Comparison of ENCODE assay signal across 12 cellular contexts in the genomic region with DNA sequence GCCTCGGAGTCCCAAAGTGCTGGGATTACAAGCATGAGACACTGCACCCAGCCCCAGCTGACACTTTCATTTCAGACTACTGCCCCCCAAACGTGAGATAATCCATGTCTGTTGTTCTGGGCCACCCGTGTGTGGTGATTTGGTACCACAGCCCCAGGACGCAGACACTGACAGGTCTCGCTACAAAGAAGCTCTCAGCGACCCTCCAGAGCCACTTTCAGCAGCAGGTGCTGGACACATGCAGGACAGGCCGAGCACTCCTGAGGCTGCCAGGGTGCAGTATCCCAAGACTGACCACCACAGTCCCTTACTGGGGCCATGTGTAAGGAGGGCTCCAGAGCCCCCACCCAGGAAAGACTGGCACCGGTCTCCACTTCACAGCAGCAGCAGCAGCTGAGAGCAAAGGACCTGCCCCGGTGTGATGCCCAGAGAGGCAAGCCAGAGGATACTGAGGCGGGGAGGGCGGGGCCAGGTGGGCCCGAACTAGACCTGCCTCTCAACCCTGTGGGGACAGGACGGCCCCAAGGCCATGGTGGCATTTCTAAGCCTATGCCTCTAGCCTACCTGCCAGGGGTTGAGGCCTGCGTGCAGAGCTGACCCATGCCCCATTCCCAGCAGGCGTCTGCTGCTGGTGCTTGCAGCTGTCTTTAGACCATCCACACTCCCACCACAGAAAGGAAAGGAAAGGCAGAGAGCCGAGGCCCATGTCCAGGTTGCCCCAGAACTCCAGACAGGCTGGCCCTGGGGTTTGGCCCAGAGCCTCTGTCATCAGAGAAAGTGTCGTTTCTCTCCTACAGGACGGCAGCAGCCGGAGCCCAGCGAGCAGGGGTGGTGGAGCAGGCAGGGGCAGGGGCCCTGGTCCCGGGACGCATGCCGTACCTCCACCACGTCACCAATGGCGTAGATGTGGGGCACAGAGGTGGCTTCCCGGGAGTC. TPM values are rescaled to one million over a fixed set of nuclear protein-coding genes. Genes with fewer than 3 reads are reported as not detected.
DNase-seq lines count a peak whose midpoint lies in the region; ATAC-seq, FAIRE-seq and TF ChIP-seq lines count a peak whose summit lies in the region.
"Had no signal": no experiment of that assay in that cellular context is flagged by ENCODE, and none has a peak within 500 bp of the region (broad histone marks: within the 10 kb centered on the region; RNA-seq: fewer than 3 reads in every experiment).

No MANE protein-coding gene starts in this region.

- peaks cover 1 to 9% of the 10 kb centered on the region in 2 donors for H3K36me3 Mint-ChIP-seq in stimulated activated naive B cell treated with anti-CD40 and anti-IgM and Interleukin-4, amounts not matched to agents 10 μg/mL and 1 μg/mL and 100 μg/mL, for 72 hours
- peaks cover 3% of the 10 kb centered on the region for H3K36me3 Mint-ChIP-seq in effector memory CD8-positive, alpha-beta T cell (ENCODE audit: insufficient read depth)

- H3K36me3 ChIP-seq in RWPE2 (ENCODE audit: low read depth) (no peaks in the 10 kb centered on the region), keratinocyte (ENCODE audit: control insufficient read depth in 2 of 2, extremely low read depth in 1 of 2, insufficient read depth in 2 of 2, low read length in 2 of 2) (no peaks in the 10 kb centered on the region)

- H3K27me3 Mint-ChIP-seq in stimulated activated naive B cell treated with anti-CD40 and anti-IgM and Interleukin-4, amounts not matched to agents 10 μg/mL and 1 μg/mL and 100 μg/mL, for 72 hours = no peaks in the 10 kb centered on the region
- no peaks in the 10 kb centered on the region for H3K27me3 Mint-ChIP-seq in effector memory CD8-positive, alpha-beta T cell

- peak; percentile 10 for DNase-seq in activated T-cell treated with anti-CD3 and anti-CD28 coated beads, Interleukin-2, amount 50 U/mL, for 1 hour
- no peak for DNase-seq in activated T-cell treated with anti-CD3 and anti-CD28 coated beads for 4 hours
- DNase-seq in RWPE2 (ENCODE audit: low spot score) = peak; percentile 57
- no peak for DNase-seq in keratinocyte (ENCODE audit: low read depth, low spot score)
- DNase-seq in stimulated activated naive B cell treated with anti-CD40 and anti-IgM and Interleukin-4, amounts not matched to agents 10 μg/mL and 1 μg/mL and 100 μg/mL, for 72 hours = no peak
- DNase-seq in NCI-H226 = no peak
- DNase-seq in effector memory CD8-positive, alpha-beta T cell = no peak
- DNase-seq: MM.1S, NCI-H2171 treated with DMSO at 0.1 percent for 48 hours had no signal

- no peaks in the 10 kb centered on the region for H3K9me3 Mint-ChIP-seq in stimulated activated naive B cell treated with anti-CD40 and anti-IgM and Interleukin-4, amounts not matched to agents 10 μg/mL and 1 μg/mL and 100 μg/mL, for 72 hours
- H3K9me3 Mint-ChIP-seq in effector memory CD8-positive, alpha-beta T cell = no peaks in the 10 kb centered on the region

- H3K9me1 ChIP-seq in keratinocyte (ENCODE audit: control insufficient read depth, extremely low read depth, insufficient read depth, low read length) = no peaks in the 10 kb centered on the region

- H3K4me3 ChIP-seq in RWPE2 (ENCODE audit: severe bottlenecking) (no peak overlapping the region), keratinocyte (ENCODE audit: control insufficient read depth in 2 of 3, extremely low read depth in 1 of 3, insufficient read depth in 2 of 3, low read depth in 1 of 3, low read length in 3 of 3) (no peak overlapping the region)

- peak overlapping the region; percentile 14 for H3K27ac Mint-ChIP-seq in stimulated activated naive B cell treated with anti-CD40 and anti-IgM and Interleukin-4, amounts not matched to agents 10 μg/mL and 1 μg/mL and 100 μg/mL, for 72 hours
- no peak overlapping the region for H3K27ac Mint-ChIP-seq in effector memory CD8-positive, alpha-beta T cell

- H4K20me1 ChIP-seq in keratinocyte (ENCODE audit: control insufficient read depth, extremely low read depth, insufficient read depth, low read length) = no peaks in the 10 kb centered on the region

- dilution Hi-C loops in keratinocyte (cut with MboI; ENCODE audit: extremely low pct_ligation_motif_present, low sequenced_read_pairs) = no loop called here

- no peak overlapping the region for H2AFZ ChIP-seq in keratinocyte (ENCODE audit: control insufficient read depth, low read length)
- H2AFZ ChIP-seq: parathyroid adenoma had no signal

- ATAC-seq in RWPE2 (ENCODE audit: low read depth) (no peak), GM19463 (IDR thresholded peaks at IDR 0.05; ENCODE audit: unreplicated experiment) (no peak)
- ATAC-seq in stimulated activated naive B cell treated with anti-CD40 and anti-IgM and Interleukin-4, amounts not matched to agents 10 μg/mL and 1 μg/mL and 100 μg/mL, for 72 hours (replicated peaks) = no peak
- ATAC-seq in effector memory CD8-positive, alpha-beta T cell (replicated peaks) = no peak

- H3K79me2 ChIP-seq in keratinocyte (ENCODE audit: control insufficient read depth, insufficient read depth, low read length) = peaks cover 8% of the 10 kb centered on the region
- H3K79me2 ChIP-seq: parathyroid adenoma had no signal

- H3K4me1 Mint-ChIP-seq in stimulated activated naive B cell treated with anti-CD40 and anti-IgM and Interleukin-4, amounts not matched to agents 10 μg/mL and 1 μg/mL and 100 μg/mL, for 72 hours = peaks cover 19 to 23% of the 10 kb centered on the region in 2 donors
- peaks cover 0 to 5% of the 10 kb centered on the region in 2 donors for H3K4me1 Mint-ChIP-seq in effector memory CD8-positive, alpha-beta T cell (ENCODE audit: low read depth in 2 of 2)

- no peak overlapping the region for H3K4me3 Mint-ChIP-seq in stimulated activated naive B cell treated with anti-CD40 and anti-IgM and Interleukin-4, amounts not matched to agents 10 μg/mL and 1 μg/mL and 100 μg/mL, for 72 hours
- H3K4me3 Mint-ChIP-seq in effector memory CD8-positive, alpha-beta T cell = no peak overlapping the region

- H3K9me3 ChIP-seq in RWPE2 (ENCODE audit: severe bottlenecking) (no peaks in the 10 kb centered on the region), keratinocyte (ENCODE audit: control insufficient read depth, low read depth, low read length) (no peaks in the 10 kb centered on the region)

- TF ChIP-seq CTCF in RWPE2 (IDR thresholded peaks at IDR 0.05; ENCODE audit: poor library complexity, severe bottlenecking) (no peak), keratinocyte (optimal IDR thresholded peaks at IDR 0.05 in 1 of 3, IDR thresholded peaks at IDR 0.05 in 1 of 3, conservative IDR thresholded peaks at IDR 0.05 in 1 of 3; ENCODE audit: extremely low read depth in 1 of 3, insufficient read depth in 2 of 3, low read length in 3 of 3) (no peak)

- H3K27ac ChIP-seq in RWPE2 (ENCODE audit: poor library complexity, severe bottlenecking) (peak overlapping the region; percentile 98), keratinocyte (ENCODE audit: control insufficient read depth, insufficient read depth, low read length) (peak overlapping the region; percentile 69)
- H3K27ac ChIP-seq: parathyroid adenoma, VCaP had no signal

- H3K27me3 ChIP-seq in RWPE2 (ENCODE audit: insufficient read depth, poor library complexity, severe bottlenecking) = no peaks in the 10 kb centered on the region
- no peaks in the 10 kb centered on the region for H3K27me3 ChIP-seq in keratinocyte (ENCODE audit: control insufficient read depth, extremely low read depth, insufficient read depth, low read length)

- no peak overlapping the region for H3K9ac ChIP-seq in keratinocyte (ENCODE audit: control insufficient read depth, extremely low read depth, insufficient read depth, low read length)
- H3K9ac ChIP-seq: parathyroid adenoma had no signal

- H3K4me2 ChIP-seq in keratinocyte (ENCODE audit: control insufficient read depth, extremely low read depth, insufficient read depth, low read depth, low read length) = peak overlapping the region; percentile 55

- FAIRE-seq in keratinocyte (lab: Jason Lieb, UNC) = no peak

- H3K4me1 ChIP-seq in RWPE2 (ENCODE audit: insufficient read depth, poor library complexity, severe bottlenecking) (peaks cover 41% of the 10 kb centered on the region), keratinocyte (ENCODE audit: control insufficient read depth, extremely low read depth, insufficient read depth, low read length) (peaks cover 46% of the 10 kb centered on the region)

RNA-seq across cellular contexts. Expression of a gene that starts 28.0 kb away (rescaled TPM):
- 2.0 to 4.1 TPM (median 2.4 TPM) in 3 replicates for polyA plus RNA-seq in keratinocyte
- polyA plus RNA-seq in keratinocyte (2011; ENCODE audit: low read depth) = 5.8 TPM
- polyA plus RNA-seq in keratinocyte (2011; cell fraction: cytosol; rRNA removed) = 1.2 and 2.9 TPM in 2 replicates
- polyA plus RNA-seq in keratinocyte (2011; cell fraction: nucleus; rRNA removed) = 1.8 and 2.1 TPM in 2 replicates
- polyA plus RNA-seq in keratinocyte (2012; ENCODE audit: low replicate concordance) = 7.2 and 8.4 TPM in 2 replicates
- 0.49 to 2.0 TPM (median 1.2 TPM) in 3 replicates for polyA minus RNA-seq in keratinocyte
- polyA minus RNA-seq in keratinocyte (2011; cell fraction: cytosol; rRNA and poly(A)+ RNA removed) = 11.3 TPM
- polyA minus RNA-seq in keratinocyte (2011; cell fraction: nucleus; rRNA and poly(A)+ RNA removed) = 2.2 and 3.4 TPM in 2 replicates

RNA-seq across cellular contexts. Expression of a gene that starts 28.0 kb away (rescaled TPM):
- polyA plus RNA-seq in keratinocyte = 12.9 to 23.4 TPM (median 18.2 TPM) in 3 replicates
- 6.1 TPM for polyA plus RNA-seq in keratinocyte (2011; ENCODE audit: low read depth)
- polyA plus RNA-seq in keratinocyte (2011; cell fraction: cytosol; rRNA removed) = 9.3 and 14.5 TPM in 2 replicates
- 32.8 and 44.8 TPM in 2 replicates for polyA plus RNA-seq in keratinocyte (2011; cell fraction: nucleus; rRNA removed)
- polyA plus RNA-seq in keratinocyte (2012; ENCODE audit: low replicate concordance) = 16.5 and 19.8 TPM in 2 replicates
- 26.9 to 120 TPM (median 32.7 TPM) in 3 replicates for polyA minus RNA-seq in keratinocyte
- 13.6 TPM for polyA minus RNA-seq in keratinocyte (2011; cell fraction: cytosol; rRNA and poly(A)+ RNA removed)
- polyA minus RNA-seq in keratinocyte (2011; cell fraction: nucleus; rRNA and poly(A)+ RNA removed) = 19.3 and 28.2 TPM in 2 replicates

RNA-seq across cellular contexts. Expression of a gene that starts 58.9 kb away (rescaled TPM):
- polyA plus RNA-seq in keratinocyte = 130 to 225 TPM (median 139 TPM) in 3 replicates
- polyA plus RNA-seq in keratinocyte (2011; ENCODE audit: low read depth) = 48.0 TPM
- 86.7 and 217 TPM in 2 replicates for polyA plus RNA-seq in keratinocyte (2011; cell fraction: cytosol; rRNA removed)
- 187 and 206 TPM in 2 replicates for polyA plus RNA-seq in keratinocyte (2011; cell fraction: nucleus; rRNA removed)
- polyA plus RNA-seq in keratinocyte (2012; ENCODE audit: low replicate concordance) = 146 and 212 TPM in 2 replicates
- 68.4 to 164 TPM (median 70.9 TPM) in 3 replicates for polyA minus RNA-seq in keratinocyte
- polyA minus RNA-seq in keratinocyte (2011; cell fraction: cytosol; rRNA and poly(A)+ RNA removed) = 238 TPM
- polyA minus RNA-seq in keratinocyte (2011; cell fraction: nucleus; rRNA and poly(A)+ RNA removed) = 73.4 and 85.4 TPM in 2 replicates

RNA-seq across cellular contexts. Expression of a gene that starts 58.9 kb away (rescaled TPM):
- polyA plus RNA-seq in keratinocyte = 12.9 to 18.6 TPM (median 16.0 TPM) in 3 replicates
- polyA plus RNA-seq in keratinocyte (2011; ENCODE audit: low read depth) = 2.3 TPM
- polyA plus RNA-seq in keratinocyte (2011; cell fraction: cytosol; rRNA removed) = 7.3 and 14.2 TPM in 2 replicates
- polyA plus RNA-seq in keratinocyte (2011; cell fraction: nucleus; rRNA removed) = 16.4 and 18.1 TPM in 2 replicates
- polyA plus RNA-seq in keratinocyte (2012; ENCODE audit: low replicate concordance) = 10.1 and 20.8 TPM in 2 replicates
- polyA minus RNA-seq in keratinocyte = 8.9 to 29.3 TPM (median 11.3 TPM) in 3 replicates
- 12.1 TPM for polyA minus RNA-seq in keratinocyte (2011; cell fraction: cytosol; rRNA and poly(A)+ RNA removed)
- polyA minus RNA-seq in keratinocyte (2011; cell fraction: nucleus; rRNA and poly(A)+ RNA removed) = 11.1 and 14.0 TPM in 2 replicates

Comparison
In these comparisons a context has a peak if more than half of its experiments do, and no peak if none do; other contexts are left out.
1. DNase-seq: peak in activated T-cell treated with anti-CD3 and anti-CD28 coated beads, Interleukin-2, amount 50 U/mL, for 1 hour (single experiment) and RWPE2 (single experiment); none in activated T-cell treated with anti-CD3 and anti-CD28 coated beads for 4 hours (single experiment), keratinocyte (single experiment), stimulated activated naive B cell treated with anti-CD40 and anti-IgM and Interleukin-4, amounts not matched to agents 10 μg/mL and 1 μg/mL and 100 μg/mL, for 72 hours (single experiment), NCI-H226 (single experiment) and effector memory CD8-positive, alpha-beta T cell (0 of 3).